8 cellular contexts compared by ENCODE assay signal in genomic region chr1:218459878-218460277, GRCh38.
DNase-seq lines count a peak whose midpoint lies in the region; ATAC-seq, FAIRE-seq and TF ChIP-seq lines count a peak whose summit lies in the region.

No MANE protein-coding gene starts in this region.

- CTCF ChIA-PET in HEK293 (lab: Yijun Ruan, JAX), result interaction anchor here (1.1 to 1.2 kb wide), 2 partner anchors 63 to 96 kb away, joined by 3 read pairs; no protein-coding TSS in a partner anchor
- CTCF ChIA-PET in activated CD4-positive, alpha-beta memory T cell treated with anti-CD3 and anti-CD28 coated beads, Interleukin-2, amount 10 ng/mL, durations not matched to agents 7 days and 5 days (lab: Charles Lee), result no interaction called here

- H3K27ac ChIP-seq in HEK293 (ENCODE audit: extremely low read depth, low read depth, low read length) (no peak overlapping the region), heart left ventricle (peak overlapping the region; percentile 19 to 87 (median 77))

- H3K4me3 ChIP-seq in HEK293 (ENCODE audit: low read depth, low read length), result no peak overlapping the region
- peak overlapping the region in 4 of 12 donors; percentile 11 to 25 (median 14) for H3K4me3 ChIP-seq in heart left ventricle
- no peak overlapping the region for H3K4me3 ChIP-seq in skeletal muscle cell (ENCODE audit: low read depth, low read length)

- H3K27me3 ChIP-seq in heart left ventricle, result no peaks in the 10 kb centered on the region

- H3K9me3 Mint-ChIP-seq in activated CD4-positive, alpha-beta memory T cell treated with anti-CD3 and anti-CD28 coated beads, Interleukin-2, amount 10 ng/mL, durations not matched to agents 7 days and 5 days, result no peaks in the 10 kb centered on the region

- DNase-seq in A172 (ENCODE audit: low spot score) (peak; percentile 99), heart left ventricle (peak in 2 of 5 donors; percentile 13 to 43), skeletal muscle cell (ENCODE audit: low read depth) (peak; percentile 60), GM19239 (ENCODE audit: insufficient read length, low spot score) (no peak)
- DNase-seq in stimulated activated CD4-positive, alpha-beta T cell treated with anti-CD3 and anti-CD28 coated beads, Interleukin-4, amount 100 ng/mL, for 24 hours, result no peak
- DNase-seq in activated CD4-positive, alpha-beta memory T cell treated with anti-CD3 and anti-CD28 coated beads, Interleukin-2, amount 10 ng/mL, durations not matched to agents 7 days and 5 days, result no peak

- no peaks in the 10 kb centered on the region for H3K36me3 Mint-ChIP-seq in activated CD4-positive, alpha-beta memory T cell treated with anti-CD3 and anti-CD28 coated beads, Interleukin-2, amount 10 ng/mL, durations not matched to agents 7 days and 5 days (ENCODE audit: low read depth)

- POLR2A ChIA-PET in HEK293 (lab: Yijun Ruan, JAX), result interaction anchor here (1.4 kb wide), 1 partner anchor 115 kb away, joined by 4 read pairs; the partner anchor contains the start of gene TGFB2
- POLR2A ChIA-PET in activated CD4-positive, alpha-beta memory T cell treated with anti-CD3 and anti-CD28 coated beads, Interleukin-2, amount 10 ng/mL, durations not matched to agents 7 days and 5 days (lab: Charles Lee), result no interaction called here

- H3K27me3 Mint-ChIP-seq in activated CD4-positive, alpha-beta memory T cell treated with anti-CD3 and anti-CD28 coated beads, Interleukin-2, amount 10 ng/mL, durations not matched to agents 7 days and 5 days, result no peaks in the 10 kb centered on the region

- no peak overlapping the region for H3K27ac Mint-ChIP-seq in activated CD4-positive, alpha-beta memory T cell treated with anti-CD3 and anti-CD28 coated beads, Interleukin-2, amount 10 ng/mL, durations not matched to agents 7 days and 5 days

- no peak overlapping the region for H3K4me3 Mint-ChIP-seq in activated CD4-positive, alpha-beta memory T cell treated with anti-CD3 and anti-CD28 coated beads, Interleukin-2, amount 10 ng/mL, durations not matched to agents 7 days and 5 days

- peaks cover 5% of the 10 kb centered on the region for H3K4me1 ChIP-seq in HEK293 (ENCODE audit: control insufficient read depth, insufficient read depth, low read length)
- peaks cover 5 to 53% (median 39%) of the 10 kb centered on the region in 12 donors for H3K4me1 ChIP-seq in heart left ventricle

- 5 to 17% (median 8%) methylated on average over 4 of the region's 4 CpGs for WGBS in heart left ventricle, 4 donors

- H3K9me3 ChIP-seq in HEK293 (ENCODE audit: control insufficient read depth, insufficient read depth, low read depth, low read length) (no peaks in the 10 kb centered on the region), heart left ventricle (no peaks in the 10 kb centered on the region)

- intact Hi-C loops in heart left ventricle (cut with DNase I), result loop anchor here in 6 of 10 donors (5.0 to 10.0 kb wide), 4 partner anchors 95 to 115 kb away; partner anchors contain the start of gene TGFB2 (in 4 of the 6)

- ATAC-seq in SK-N-SH treated with all-trans-retinoic acid at 6 μM for 48 hours (peak; percentile 94), heart left ventricle (peak; percentile 84 to 90 (median 86))

- no peak for TF ChIP-seq POLR2A in heart left ventricle (IDR thresholded peaks at IDR 0.05)

- no peak for FAIRE-seq in GM19239 (lab: Jason Lieb, UNC)

- no peaks in the 10 kb centered on the region for H3K36me3 ChIP-seq in HEK293 (ENCODE audit: control insufficient read depth in 2 of 2, insufficient read depth in 1 of 2, low read length in 2 of 2)
- no peaks in the 10 kb centered on the region for H3K36me3 ChIP-seq in heart left ventricle

- TF ChIP-seq CTCF in HEK293 (tag by site-specific recombination; IDR thresholded peaks at IDR 0.05) (no peak), heart left ventricle (IDR thresholded peaks at IDR 0.05) (no peak)

- H3K4me1 Mint-ChIP-seq in activated CD4-positive, alpha-beta memory T cell treated with anti-CD3 and anti-CD28 coated beads, Interleukin-2, amount 10 ng/mL, durations not matched to agents 7 days and 5 days, result no peaks in the 10 kb centered on the region

TF ChIP-seq in HEK293, 187 proteins besides CTCF, POLR2A, EP300 and RAD21 (continues in another document):
- TF ChIP-seq ZNF391 (tag by site-specific recombination; IDR thresholded peaks at IDR 0.05; ENCODE audit: borderline replicate concordance, low read depth) (peak; percentile 44; the same call in 1 of the 2 replicates), FEZF1 (tag by site-specific recombination; IDR thresholded peaks at IDR 0.05) (peak; percentile 48), ZFP37 (tag by site-specific recombination; IDR thresholded peaks at IDR 0.05) (peak; percentile 52; the same call in 1 of the 2 replicates), ZNF501 (tag by site-specific recombination; IDR thresholded peaks at IDR 0.05) (0 out of 2 replicates have a peak, but pooled peaks have one; percentile 23), ZNF202 (tag by site-specific recombination; IDR thresholded peaks at IDR 0.05; ENCODE audit: borderline replicate concordance) (no peak), ZNF324 (tag by site-specific recombination; IDR thresholded peaks at IDR 0.05) (peak; percentile 32; the same call in 1 of the 2 replicates), KLF8 (tag by site-specific recombination; IDR thresholded peaks at IDR 0.05) (peak; percentile 71), PRDM1 (tag by site-specific recombination; IDR thresholded peaks at IDR 0.05) (peak; percentile 84), PRDM10 (tag by site-specific recombination; IDR thresholded peaks at IDR 0.05) (0 out of 2 replicates have a peak, but pooled peaks have one; percentile 28)

TF ChIP-seq in SK-N-SH treated with all-trans-retinoic acid at 6 μM for 48 hours, 23 proteins besides CTCF, POLR2A, EP300 and RAD21:
- TF ChIP-seq ZFP3 (CRISPR knock-in tag; IDR thresholded peaks at IDR 0.05), result 0 out of 2 replicates have a peak, but pooled peaks have one; percentile 60
- peak; percentile 52; the same call in 1 of the 2 replicates for TF ChIP-seq POU6F1 (CRISPR knock-in tag; IDR thresholded peaks at IDR 0.05; ENCODE audit: borderline replicate concordance, low read depth)
- TF ChIP-seq RARB (CRISPR knock-in tag; IDR thresholded peaks at IDR 0.05), result 0 out of 2 replicates have a peak, but pooled peaks have one; percentile 7
- no peak for TF ChIP-seq ZNF70 (CRISPR knock-in tag; IDR thresholded peaks at IDR 0.05)
- no peak for TF ChIP-seq ZFP30 (CRISPR knock-in tag; IDR thresholded peaks at IDR 0.05)
- no peak for TF ChIP-seq ZC3H10 (CRISPR knock-in tag; IDR thresholded peaks at IDR 0.05)
- TF ChIP-seq ISL1 (CRISPR knock-in tag; IDR thresholded peaks at IDR 0.05), result peak; percentile 46; the same call in 1 of the 2 replicates

Comparison
In these comparisons a context has a peak if more than half of its experiments do, and no peak if none do; other contexts are left out.
1. DNase-seq: peak in A172 (single experiment) and skeletal muscle cell (single experiment); none in stimulated activated CD4-positive, alpha-beta T cell treated with anti-CD3 and anti-CD28 coated beads, Interleukin-4, amount 100 ng/mL, for 24 hours (single experiment), GM19239 (single experiment) and activated CD4-positive, alpha-beta memory T cell treated with anti-CD3 and anti-CD28 coated beads, Interleukin-2, amount 10 ng/mL, durations not matched to agents 7 days and 5 days (single experiment).